In the genomic region with DNA sequence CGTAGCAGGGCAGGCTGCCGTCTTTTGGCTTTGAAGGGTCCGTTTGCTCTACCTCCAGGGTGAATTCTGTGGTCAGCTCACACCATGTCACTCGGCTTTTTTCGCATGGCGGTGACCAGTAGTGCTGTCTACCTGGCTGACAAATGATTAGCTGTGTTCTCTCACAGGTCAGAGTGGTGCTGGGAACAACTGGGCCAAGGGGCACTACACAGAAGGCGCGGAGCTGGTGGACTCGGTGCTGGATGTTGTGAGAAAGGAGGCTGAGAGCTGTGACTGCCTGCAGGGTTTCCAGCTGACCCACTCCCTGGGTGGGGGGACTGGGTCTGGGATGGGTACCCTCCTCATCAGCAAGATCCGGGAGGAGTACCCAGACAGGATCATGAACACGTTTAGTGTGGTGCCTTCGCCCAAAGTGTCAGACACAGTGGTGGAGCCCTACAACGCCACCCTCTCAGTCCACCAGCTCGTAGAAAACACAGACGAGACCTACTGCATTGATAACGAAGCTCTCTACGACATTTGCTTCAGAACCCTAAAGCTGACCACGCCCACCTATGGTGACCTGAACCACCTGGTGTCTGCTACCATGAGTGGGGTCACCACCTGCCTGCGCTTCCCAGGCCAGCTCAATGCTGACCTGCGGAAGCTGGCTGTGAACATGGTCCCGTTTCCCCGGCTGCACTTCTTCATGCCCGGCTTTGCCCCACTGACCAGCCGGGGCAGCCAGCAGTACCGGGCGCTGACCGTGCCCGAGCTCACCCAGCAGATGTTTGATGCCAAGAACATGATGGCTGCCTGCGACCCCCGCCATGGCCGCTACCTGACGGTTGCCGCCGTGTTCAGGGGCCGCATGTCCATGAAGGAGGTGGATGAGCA, we compare ENCODE assay signal across 8 cellular contexts. TPM values are rescaled to one million over a fixed set of nuclear protein-coding genes. Genes with fewer than 3 reads are reported as not detected.
A peak's percentile ranks its signal among the peaks of the same experiment; 100 is the strongest.
DNase-seq lines count a peak whose midpoint lies in the region; ATAC-seq, FAIRE-seq and TF ChIP-seq lines count a peak whose summit lies in the region.

No MANE protein-coding gene starts in this region.

- FAIRE-seq in HepG2 (lab: Jason Lieb, UNC): no peak

- peak overlapping the region; percentile 92 for H3K9ac ChIP-seq in HepG2 (ENCODE audit: insufficient read depth, low read depth, low read length)

- H3K27ac Mint-ChIP-seq in activated CD4-positive, alpha-beta T cell treated with anti-CD3 and anti-CD28 coated beads for 36 hours: peak overlapping the region; percentile 58

- intact Hi-C loops in activated CD4-positive, alpha-beta T cell treated with anti-CD3 and anti-CD28 coated beads for 36 hours (cut with DNase I, micrococcal nuclease): no loop called here
- intact Hi-C loops in HepG2 (cut with micrococcal nuclease; ENCODE audit: unreplicated experiment): no loop called here
- intact Hi-C loops in testis (cut with DNase I; ENCODE audit: low total_unique reads): no loop called here

- in situ Hi-C loops in HepG2 (cut with HindIII; ENCODE audit: extremely low pct_ligation_motif_present, low pct_unique_long_range_greater_than_20kb): no loop called here

- H3K27me3 Mint-ChIP-seq in activated CD4-positive, alpha-beta T cell treated with anti-CD3 and anti-CD28 coated beads for 36 hours: no peaks in the 10 kb centered on the region

- H3K36me3 ChIP-seq in HepG2 (replicated peaks in 1 of 2; ENCODE audit: control insufficient read depth in 1 of 2, insufficient read depth in 2 of 2, low read length in 2 of 2) (peaks cover 4 to 19% of the 10 kb centered on the region in 2 experiments; a peak in 4 of 5 replicates), testis (ENCODE audit: low read depth, missing control alignments) (no peaks in the 10 kb centered on the region)

- peak overlapping the region; percentile 89 to 94 (median 94) for H3K4me3 ChIP-seq in HepG2 (replicated peaks in 1 of 3; ENCODE audit: insufficient read depth in 1 of 3, low read depth in 2 of 3, low read length in 3 of 3)
- peak overlapping the region; percentile 88 to 90 for H3K4me3 ChIP-seq in testis

- TF ChIP-seq POLR2A in HepG2 (IDR thresholded peaks at IDR 0.05; ENCODE audit: insufficient read depth in 1 of 2, low read depth in 2 of 2, low read length in 2 of 2) (no peak), testis (IDR thresholded peaks at IDR 0.05) (no peak)

- H3K9me3 ChIP-seq in HepG2 (ENCODE audit: low read length) (no peaks in the 10 kb centered on the region), testis (no peaks in the 10 kb centered on the region)

- H3K36me3 Mint-ChIP-seq in activated CD4-positive, alpha-beta T cell treated with anti-CD3 and anti-CD28 coated beads for 36 hours (ENCODE audit: low read depth): peaks cover 27% of the 10 kb centered on the region

- H3K4me3 Mint-ChIP-seq in activated CD4-positive, alpha-beta T cell treated with anti-CD3 and anti-CD28 coated beads for 36 hours: peak overlapping the region; percentile 83

- peak overlapping the region; percentile 99 for H3K4me2 ChIP-seq in HepG2 (ENCODE audit: low read depth, low read length)

- H3K4me1 ChIP-seq in HepG2 (ENCODE audit: insufficient read depth, low read length) (peaks cover 64% of the 10 kb centered on the region), testis (peaks cover 37% of the 10 kb centered on the region)

- CTCF ChIA-PET in activated CD4-positive, alpha-beta T cell treated with anti-CD3 and anti-CD28 coated beads for 36 hours (lab: Charles Lee): interaction anchor here (0.7 to 0.8 kb wide), 2 partner anchors 12 to 48 kb away, joined by 3 read pairs; no protein-coding TSS in a partner anchor
- CTCF ChIA-PET in HepG2 (lab: Yijun Ruan, JAX; ENCODE audit: low intra/inter-chr PET ratio, low total read pairs): no interaction called here

- H3K27me3 ChIP-seq in HepG2 (ENCODE audit: control insufficient read depth in 1 of 2, insufficient read depth in 2 of 2, low read length in 2 of 2) (peaks cover 2 to 5% of the 10 kb centered on the region in 2 experiments; a peak in 2 of 5 replicates), testis (no peaks in the 10 kb centered on the region)

- ATAC-seq in activated CD4-positive, alpha-beta T cell treated with anti-CD3 and anti-CD28 coated beads for 36 hours: no peak
- no peak for ATAC-seq in HepG2

- WGBS in adipose tissue, 3 donors: 45 to 85% (median 75%) methylated on average over 35 of the region's 35 CpGs
- 79% methylated on average over 18 of the region's 35 CpGs for WGBS in HepG2 (ENCODE audit: low lambda C conversion rate)
- WGBS in testis, 2 donors: 65 to 74% methylated on average over 19 to 35 of the region's 35 CpGs

- TF ChIP-seq EP300 in HepG2 (IDR thresholded peaks at IDR 0.05; ENCODE audit: low read depth in 2 of 2, low read length in 2 of 2) (no peak), HepG2 (CRISPR knock-in tag; IDR thresholded peaks at IDR 0.05; ENCODE audit: borderline replicate concordance) (no peak)

- no peaks in the 10 kb centered on the region for H3K9me3 Mint-ChIP-seq in activated CD4-positive, alpha-beta T cell treated with anti-CD3 and anti-CD28 coated beads for 36 hours (ENCODE audit: low read depth)

- H3K27ac ChIP-seq in adipose tissue (ENCODE audit: low read depth, low read length) (peak overlapping the region; percentile 52), HepG2 (ENCODE audit: extremely low read length, insufficient read depth, low read length) (peak overlapping the region; percentile 91), testis (peak overlapping the region in 1 of 2 donors; percentile 44)

- POLR2A ChIA-PET in activated CD4-positive, alpha-beta T cell treated with anti-CD3 and anti-CD28 coated beads for 36 hours (lab: Charles Lee): interaction anchor here (0.6 to 3.6 kb wide), 3 partner anchors 12 to 42 kb away, joined by 3 to 31 read pairs (median 3); partner anchors contain the start of genes NELFB and TPRN
- POLR2A ChIA-PET in HepG2 (lab: Yijun Ruan, JAX): interaction anchor here (0.6 to 7.7 kb wide), 22 partner anchors 9 to 213 kb away, joined by 3 to 317 read pairs (median 5); partner anchors contain the start of genes MAN1B1, NELFB, RNF208 and RNF224

- no peak for TF ChIP-seq CTCF in HepG2 (CRISPR knock-in tag; IDR thresholded peaks at IDR 0.05)
- TF ChIP-seq CTCF in testis (IDR thresholded peaks at IDR 0.05): no peak

- H4K20me1 ChIP-seq in HepG2 (ENCODE audit: insufficient read depth, low read length): peaks cover 27% of the 10 kb centered on the region

- BruUV-seq in HepG2 (replicated peaks; lab: Mats Ljungman, UMichigan): TSS peak; percentile 75

- peaks cover 23% of the 10 kb centered on the region for H3K4me1 Mint-ChIP-seq in activated CD4-positive, alpha-beta T cell treated with anti-CD3 and anti-CD28 coated beads for 36 hours

- no peak overlapping the region for H2AFZ ChIP-seq in HepG2 (ENCODE audit: low read length)

- H3K79me2 ChIP-seq in HepG2 (ENCODE audit: insufficient read depth, low read length): peaks cover 33% of the 10 kb centered on the region

- DNase-seq in activated CD4-positive, alpha-beta T cell treated with anti-CD3 and anti-CD28 coated beads for 36 hours: no peak
- no peak for DNase-seq in activated CD4-positive, alpha-beta T cell treated with anti-CD3 and anti-CD28 coated beads for 1 hour
- DNase-seq in HepG2 (ENCODE audit: low spot score) (no peak), testis (no peak), epidermal melanocyte (ENCODE audit: insufficient read length, low spot score) (no peak), SK-N-DZ (ENCODE audit: low spot score) (no peak), DMS53 treated with DMSO at 0.1 percent for 48 hours (lab: John Stamatoyannopoulos, UW; ENCODE audit: unreplicated experiment) (no peak)

- no peak for TF ChIP-seq RAD21 in HepG2 (CRISPR knock-in tag; IDR thresholded peaks at IDR 0.05)

RNA-seq across cellular contexts. Expression of gene TUBB4B, which starts 1.5 kb away (rescaled TPM):
- 100 to 1,000 TPM; 264 to 278 TPM for total RNA-seq in activated CD4-positive, alpha-beta T cell treated with anti-CD3 and anti-CD28 coated beads for 36 hours
- 100 to 1,000 TPM in 2 of 3 donors, 10 to 100 TPM in 1; 88.8 to 317 (median 145) TPM for polyA plus RNA-seq in adipose tissue
- 412 and 481 TPM in 2 replicates for total RNA-seq in HepG2 (2016; rRNA removed; fragmentation: Illumina TruSeq; extraction: Trizol)
- total RNA-seq in HepG2 (2016; cell fraction: cytosol; rRNA removed; fragmentation: Illumina TruSeq; extraction: Trizol; ENCODE audit: low read depth): 96.3 and 106 TPM in 2 replicates
- 424 and 467 TPM in 2 replicates for total RNA-seq in HepG2 (2016; cell fraction: insoluble cytoplasmic fraction; rRNA removed; fragmentation: Illumina TruSeq; extraction: Trizol)
- total RNA-seq in HepG2 (2016; cell fraction: membrane; rRNA removed; fragmentation: Illumina TruSeq; extraction: Trizol): 128 TPM in 2 replicates
- 195 and 203 TPM in 2 replicates for total RNA-seq in HepG2 (2016; cell fraction: nucleus; rRNA removed; fragmentation: Illumina TruSeq; extraction: Trizol)
- polyA plus RNA-seq in HepG2 (2011; rRNA removed): 182 and 243 TPM in 2 replicates
- 251 and 293 TPM in 2 replicates for polyA plus RNA-seq in HepG2 (2011; cell fraction: cytosol; rRNA removed)
- 210 and 235 TPM in 2 replicates for polyA plus RNA-seq in HepG2 (2011; cell fraction: nucleus; rRNA removed)
- 190 and 205 TPM in 2 replicates for polyA plus RNA-seq in HepG2 (2012)
- 115 and 121 TPM in 2 replicates for polyA plus RNA-seq in HepG2 (2016; cell fraction: cytosol; fragmentation: Illumina TruSeq; extraction: Trizol; ENCODE audit: low read depth)
- 587 and 625 TPM in 2 replicates for polyA plus RNA-seq in HepG2 (2016; cell fraction: insoluble cytoplasmic fraction; fragmentation: Illumina TruSeq; extraction: Trizol; ENCODE audit: low read depth)
- 115 and 122 TPM in 2 replicates for polyA plus RNA-seq in HepG2 (2016; cell fraction: membrane; fragmentation: Illumina TruSeq; extraction: Trizol; ENCODE audit: low read depth)
- polyA plus RNA-seq in HepG2 (2016; cell fraction: nucleus; fragmentation: Illumina TruSeq; extraction: Trizol; ENCODE audit: insufficient read depth, low read depth): 355 and 369 TPM in 2 replicates
- 270 and 721 TPM in 2 replicates for polyA minus RNA-seq in HepG2 (2011; rRNA and poly(A)+ RNA removed; ENCODE audit: low replicate concordance)
- polyA minus RNA-seq in HepG2 (2011; cell fraction: cytosol; rRNA and poly(A)+ RNA removed): 140 and 144 TPM in 2 replicates
- 74.6 and 75.6 TPM in 2 replicates for polyA minus RNA-seq in HepG2 (2011; cell fraction: nucleus; rRNA and poly(A)+ RNA removed)
- 100 to 1,000 TPM; 856 to 940 TPM for total RNA-seq in testis
- 1,777 TPM for polyA plus RNA-seq in testis (ENCODE audit: insufficient read depth, low read depth, low replicate concordance)
- 521 and 591 TPM in 2 replicates for polyA plus RNA-seq in SK-N-DZ (2014; cell fraction: cytosol; rRNA removed)
- polyA plus RNA-seq in SK-N-DZ (2014; cell fraction: nucleus; rRNA removed): 321 and 345 TPM in 2 replicates

RNA-seq across cellular contexts. Expression of gene STPG3, which starts 8.5 kb away (rescaled TPM):
- total RNA-seq in activated CD4-positive, alpha-beta T cell treated with anti-CD3 and anti-CD28 coated beads for 36 hours: not detected
- under 1 TPM in 1 of 3 donors, not detected in 2; 0.16 TPM for polyA plus RNA-seq in adipose tissue
- not detected in 2 replicates for total RNA-seq in HepG2 (2016; rRNA removed; fragmentation: Illumina TruSeq; extraction: Trizol)
- not detected in 2 replicates for total RNA-seq in HepG2 (2016; cell fraction: cytosol; rRNA removed; fragmentation: Illumina TruSeq; extraction: Trizol; ENCODE audit: low read depth)
- not detected in 2 replicates for total RNA-seq in HepG2 (2016; cell fraction: insoluble cytoplasmic fraction; rRNA removed; fragmentation: Illumina TruSeq; extraction: Trizol)
- not detected in 2 replicates for total RNA-seq in HepG2 (2016; cell fraction: membrane; rRNA removed; fragmentation: Illumina TruSeq; extraction: Trizol)
- total RNA-seq in HepG2 (2016; cell fraction: nucleus; rRNA removed; fragmentation: Illumina TruSeq; extraction: Trizol): not detected in 2 replicates
- not detected in 2 replicates for polyA plus RNA-seq in HepG2 (2011; rRNA removed)
- polyA plus RNA-seq in HepG2 (2011; cell fraction: cytosol; rRNA removed): not detected in 2 replicates
- 0.45 and 0.50 TPM in 2 replicates for polyA plus RNA-seq in HepG2 (2011; cell fraction: nucleus; rRNA removed)
- 0.27 and 0.35 TPM in 2 replicates for polyA plus RNA-seq in HepG2 (2012)
- not detected in 2 replicates for polyA plus RNA-seq in HepG2 (2016; cell fraction: cytosol; fragmentation: Illumina TruSeq; extraction: Trizol; ENCODE audit: low read depth)
- polyA plus RNA-seq in HepG2 (2016; cell fraction: insoluble cytoplasmic fraction; fragmentation: Illumina TruSeq; extraction: Trizol; ENCODE audit: low read depth): not detected in 2 replicates
- polyA plus RNA-seq in HepG2 (2016; cell fraction: membrane; fragmentation: Illumina TruSeq; extraction: Trizol; ENCODE audit: low read depth): not detected in 2 replicates
- polyA plus RNA-seq in HepG2 (2016; cell fraction: nucleus; fragmentation: Illumina TruSeq; extraction: Trizol; ENCODE audit: insufficient read depth, low read depth): not detected in 2 replicates
- 0.23 TPM in 1 of 2 replicates, not detected in the other for polyA minus RNA-seq in HepG2 (2011; rRNA and poly(A)+ RNA removed; ENCODE audit: low replicate concordance)
- not detected in 2 replicates for polyA minus RNA-seq in HepG2 (2011; cell fraction: cytosol; rRNA and poly(A)+ RNA removed)
- polyA minus RNA-seq in HepG2 (2011; cell fraction: nucleus; rRNA and poly(A)+ RNA removed): not detected in 2 replicates
- 10 to 100 TPM; 14.6 to 34.1 TPM for total RNA-seq in testis
- polyA plus RNA-seq in testis (ENCODE audit: insufficient read depth, low read depth, low replicate concordance): 58.9 TPM
- not detected in 2 replicates for polyA plus RNA-seq in SK-N-DZ (2014; cell fraction: cytosol; rRNA removed)
- 0.70 and 1.4 TPM in 2 replicates for polyA plus RNA-seq in SK-N-DZ (2014; cell fraction: nucleus; rRNA removed)

RNA-seq across cellular contexts. Expression of gene SLC34A3, which starts 11.9 kb away (rescaled TPM):
- total RNA-seq in activated CD4-positive, alpha-beta T cell treated with anti-CD3 and anti-CD28 coated beads for 36 hours: not detected
- polyA plus RNA-seq in adipose tissue: under 1 TPM in 2 of 3 donors, not detected in 1; 0.04 to 0.06 TPM
- total RNA-seq in HepG2 (2016; rRNA removed; fragmentation: Illumina TruSeq; extraction: Trizol): 0.38 and 1.0 TPM in 2 replicates
- 0.97 and 1.3 TPM in 2 replicates for total RNA-seq in HepG2 (2016; cell fraction: cytosol; rRNA removed; fragmentation: Illumina TruSeq; extraction: Trizol; ENCODE audit: low read depth)
- total RNA-seq in HepG2 (2016; cell fraction: insoluble cytoplasmic fraction; rRNA removed; fragmentation: Illumina TruSeq; extraction: Trizol): 0.51 and 0.97 TPM in 2 replicates
- total RNA-seq in HepG2 (2016; cell fraction: membrane; rRNA removed; fragmentation: Illumina TruSeq; extraction: Trizol): 0.74 and 0.76 TPM in 2 replicates
- 0.60 and 0.81 TPM in 2 replicates for total RNA-seq in HepG2 (2016; cell fraction: nucleus; rRNA removed; fragmentation: Illumina TruSeq; extraction: Trizol)
- polyA plus RNA-seq in HepG2 (2011; rRNA removed): 0.07 and 0.20 TPM in 2 replicates
- 0.09 and 0.16 TPM in 2 replicates for polyA plus RNA-seq in HepG2 (2011; cell fraction: cytosol; rRNA removed)
- polyA plus RNA-seq in HepG2 (2011; cell fraction: nucleus; rRNA removed): 0.33 and 0.50 TPM in 2 replicates
- polyA plus RNA-seq in HepG2 (2012): 0.21 and 0.60 TPM in 2 replicates
- polyA plus RNA-seq in HepG2 (2016; cell fraction: cytosol; fragmentation: Illumina TruSeq; extraction: Trizol; ENCODE audit: low read depth): 0.59 and 0.93 TPM in 2 replicates
- polyA plus RNA-seq in HepG2 (2016; cell fraction: insoluble cytoplasmic fraction; fragmentation: Illumina TruSeq; extraction: Trizol; ENCODE audit: low read depth): 0.58 and 0.62 TPM in 2 replicates
- polyA plus RNA-seq in HepG2 (2016; cell fraction: membrane; fragmentation: Illumina TruSeq; extraction: Trizol; ENCODE audit: low read depth): 0.52 and 0.70 TPM in 2 replicates
- polyA plus RNA-seq in HepG2 (2016; cell fraction: nucleus; fragmentation: Illumina TruSeq; extraction: Trizol; ENCODE audit: insufficient read depth, low read depth): 1.2 and 1.8 TPM in 2 replicates
- 0.12 and 0.20 TPM in 2 replicates for polyA minus RNA-seq in HepG2 (2011; rRNA and poly(A)+ RNA removed; ENCODE audit: low replicate concordance)
- polyA minus RNA-seq in HepG2 (2011; cell fraction: cytosol; rRNA and poly(A)+ RNA removed): not detected in 2 replicates
- polyA minus RNA-seq in HepG2 (2011; cell fraction: nucleus; rRNA and poly(A)+ RNA removed): not detected in 2 replicates
- total RNA-seq in testis: under 1 TPM; 0.24 to 0.25 TPM
- polyA plus RNA-seq in testis (ENCODE audit: insufficient read depth, low read depth, low replicate concordance): 0.15 TPM
- polyA plus RNA-seq in SK-N-DZ (2014; cell fraction: cytosol; rRNA removed): 0.57 TPM in 1 of 2 replicates, not detected in the other
- 0.82 TPM in 1 of 2 replicates, not detected in the other for polyA plus RNA-seq in SK-N-DZ (2014; cell fraction: nucleus; rRNA removed)

RNA-seq across cellular contexts. Expression of gene NELFB, which starts 12.6 kb away (rescaled TPM):
- total RNA-seq in activated CD4-positive, alpha-beta T cell treated with anti-CD3 and anti-CD28 coated beads for 36 hours: 10 to 100 TPM; 41.4 to 54.1 TPM
- polyA plus RNA-seq in adipose tissue (10 to 100 TPM; 36.1 to 38.9 (median 37.9) TPM), HepG2 (2011; rRNA removed) (26.5 and 38.0 TPM in 2 replicates), testis (ENCODE audit: insufficient read depth, low read depth, low replicate concordance) (55.0 TPM)
- total RNA-seq in HepG2 (2016; rRNA removed; fragmentation: Illumina TruSeq; extraction: Trizol) (38.7 and 45.8 TPM in 2 replicates), testis (10 to 100 TPM; 60.9 to 76.7 TPM)
- total RNA-seq in HepG2 (2016; cell fraction: cytosol; rRNA removed; fragmentation: Illumina TruSeq; extraction: Trizol; ENCODE audit: low read depth): 11.1 and 13.7 TPM in 2 replicates
- 33.9 and 46.1 TPM in 2 replicates for total RNA-seq in HepG2 (2016; cell fraction: insoluble cytoplasmic fraction; rRNA removed; fragmentation: Illumina TruSeq; extraction: Trizol)
- total RNA-seq in HepG2 (2016; cell fraction: membrane; rRNA removed; fragmentation: Illumina TruSeq; extraction: Trizol): 31.9 and 34.1 TPM in 2 replicates
- 19.5 and 22.8 TPM in 2 replicates for total RNA-seq in HepG2 (2016; cell fraction: nucleus; rRNA removed; fragmentation: Illumina TruSeq; extraction: Trizol)
- polyA plus RNA-seq in HepG2 (2011; cell fraction: cytosol; rRNA removed): 31.2 and 47.6 TPM in 2 replicates
- polyA plus RNA-seq in HepG2 (2011; cell fraction: nucleus; rRNA removed): 58.0 and 66.2 TPM in 2 replicates
- polyA plus RNA-seq in HepG2 (2012): 37.0 and 38.0 TPM in 2 replicates
- polyA plus RNA-seq in HepG2 (2016; cell fraction: cytosol; fragmentation: Illumina TruSeq; extraction: Trizol; ENCODE audit: low read depth): 13.2 and 13.7 TPM in 2 replicates
- 38.8 and 48.5 TPM in 2 replicates for polyA plus RNA-seq in HepG2 (2016; cell fraction: insoluble cytoplasmic fraction; fragmentation: Illumina TruSeq; extraction: Trizol; ENCODE audit: low read depth)
- polyA plus RNA-seq in HepG2 (2016; cell fraction: membrane; fragmentation: Illumina TruSeq; extraction: Trizol; ENCODE audit: low read depth): 24.3 and 28.9 TPM in 2 replicates
- 40.4 and 45.0 TPM in 2 replicates for polyA plus RNA-seq in HepG2 (2016; cell fraction: nucleus; fragmentation: Illumina TruSeq; extraction: Trizol; ENCODE audit: insufficient read depth, low read depth)
- 63.2 and 70.3 TPM in 2 replicates for polyA minus RNA-seq in HepG2 (2011; rRNA and poly(A)+ RNA removed; ENCODE audit: low replicate concordance)
- 28.7 and 31.0 TPM in 2 replicates for polyA minus RNA-seq in HepG2 (2011; cell fraction: cytosol; rRNA and poly(A)+ RNA removed)
- polyA minus RNA-seq in HepG2 (2011; cell fraction: nucleus; rRNA and poly(A)+ RNA removed): 10.3 and 11.6 TPM in 2 replicates
- 116 TPM in 2 replicates for polyA plus RNA-seq in SK-N-DZ (2014; cell fraction: cytosol; rRNA removed)
- 73.0 and 86.4 TPM in 2 replicates for polyA plus RNA-seq in SK-N-DZ (2014; cell fraction: nucleus; rRNA removed)

RNA-seq across cellular contexts. Expression of gene RNF224, which starts 15.3 kb away (rescaled TPM):
- total RNA-seq in activated CD4-positive, alpha-beta T cell treated with anti-CD3 and anti-CD28 coated beads for 36 hours: not detected
- polyA plus RNA-seq in adipose tissue (under 1 TPM in 1 of 3 donors, not detected in 2; 0.18 TPM), HepG2 (2011; rRNA removed) (not detected in 2 replicates), testis (ENCODE audit: insufficient read depth, low read depth, low replicate concordance) (0.17 TPM)
- total RNA-seq in HepG2 (2016; rRNA removed; fragmentation: Illumina TruSeq; extraction: Trizol) (0.09 and 0.10 TPM in 2 replicates), testis (under 1 TPM; 0.37 to 0.71 TPM)
- total RNA-seq in HepG2 (2016; cell fraction: cytosol; rRNA removed; fragmentation: Illumina TruSeq; extraction: Trizol; ENCODE audit: low read depth): not detected in 2 replicates
- not detected in 2 replicates for total RNA-seq in HepG2 (2016; cell fraction: insoluble cytoplasmic fraction; rRNA removed; fragmentation: Illumina TruSeq; extraction: Trizol)
- 0.12 TPM in 1 of 2 replicates, not detected in the other for total RNA-seq in HepG2 (2016; cell fraction: membrane; rRNA removed; fragmentation: Illumina TruSeq; extraction: Trizol)
- not detected in 2 replicates for total RNA-seq in HepG2 (2016; cell fraction: nucleus; rRNA removed; fragmentation: Illumina TruSeq; extraction: Trizol)
- polyA plus RNA-seq in HepG2 (2011; cell fraction: cytosol; rRNA removed): 0.03 and 0.04 TPM in 2 replicates
- 0.07 and 0.11 TPM in 2 replicates for polyA plus RNA-seq in HepG2 (2011; cell fraction: nucleus; rRNA removed)
- polyA plus RNA-seq in HepG2 (2012): 0.33 and 0.51 TPM in 2 replicates
- not detected in 2 replicates for polyA plus RNA-seq in HepG2 (2016; cell fraction: cytosol; fragmentation: Illumina TruSeq; extraction: Trizol; ENCODE audit: low read depth)
- 0.25 TPM in 1 of 2 replicates, not detected in the other for polyA plus RNA-seq in HepG2 (2016; cell fraction: insoluble cytoplasmic fraction; fragmentation: Illumina TruSeq; extraction: Trizol; ENCODE audit: low read depth)
- polyA plus RNA-seq in HepG2 (2016; cell fraction: membrane; fragmentation: Illumina TruSeq; extraction: Trizol; ENCODE audit: low read depth): not detected in 2 replicates
- 0.25 TPM in 1 of 2 replicates, not detected in the other for polyA plus RNA-seq in HepG2 (2016; cell fraction: nucleus; fragmentation: Illumina TruSeq; extraction: Trizol; ENCODE audit: insufficient read depth, low read depth)
- polyA minus RNA-seq in HepG2 (2011; rRNA and poly(A)+ RNA removed; ENCODE audit: low replicate concordance): 0.10 and 0.44 TPM in 2 replicates
- not detected in 2 replicates for polyA minus RNA-seq in HepG2 (2011; cell fraction: cytosol; rRNA and poly(A)+ RNA removed)
- polyA minus RNA-seq in HepG2 (2011; cell fraction: nucleus; rRNA and poly(A)+ RNA removed): 0.26 TPM in 1 of 2 replicates, not detected in the other
- polyA plus RNA-seq in SK-N-DZ (2014; cell fraction: cytosol; rRNA removed): 0.44 TPM in 1 of 2 replicates, not detected in the other
- 0.75 TPM in 1 of 2 replicates, not detected in the other for polyA plus RNA-seq in SK-N-DZ (2014; cell fraction: nucleus; rRNA removed)

Comparison
In these comparisons a context has a peak if more than half of its experiments do, and no peak if none do; other contexts are left out.
1. RNA of gene STPG3, which starts 8.5 kb away (total RNA-seq): 14.6 to 34.1 TPM in testis; not detected in activated CD4-positive, alpha-beta T cell treated with anti-CD3 and anti-CD28 coated beads for 36 hours and not detected in HepG2; every median in the first group is over 10 times any median in the second.